ENCODE assay signal across 1 cellular context in genomic region chr2:69436594-69436936, GRCh38.
TF ChIP-seq lines count a peak whose summit lies in the region.

No MANE protein-coding gene starts in this region.

TF ChIP-seq in H1, 55 proteins besides CTCF, POLR2A, EP300 and RAD21:
- no peak for TF ChIP-seq TAF7 (optimal IDR thresholded peaks at IDR 0.05; ENCODE audit: borderline replicate concordance, low read depth, low read length)
- TF ChIP-seq, protein P1, sequence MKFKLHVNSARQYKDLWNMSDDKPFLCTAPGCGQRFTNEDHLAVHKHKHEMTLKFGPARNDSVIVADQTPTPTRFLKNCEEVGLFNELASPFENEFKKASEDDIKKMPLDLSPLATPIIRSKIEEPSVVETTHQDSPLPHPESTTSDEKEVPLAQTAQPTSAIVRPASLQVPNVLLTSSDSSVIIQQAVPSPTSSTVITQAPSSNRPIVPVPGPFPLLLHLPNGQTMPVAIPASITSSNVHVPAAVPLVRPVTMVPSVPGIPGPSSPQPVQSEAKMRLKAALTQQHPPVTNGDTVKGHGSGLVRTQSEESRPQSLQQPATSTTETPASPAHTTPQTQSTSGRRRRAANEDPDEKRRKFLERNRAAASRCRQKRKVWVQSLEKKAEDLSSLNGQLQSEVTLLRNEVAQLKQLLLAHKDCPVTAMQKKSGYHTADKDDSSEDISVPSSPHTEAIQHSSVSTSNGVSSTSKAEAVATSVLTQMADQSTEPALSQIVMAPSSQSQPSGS (IDR thresholded peaks at IDR 0.05; ENCODE audit: low read length), result 0 out of 2 replicates have a peak, but pooled peaks have one; percentile 16
